Comparison of ENCODE assay signal across 8 cellular contexts in the genomic region with DNA sequence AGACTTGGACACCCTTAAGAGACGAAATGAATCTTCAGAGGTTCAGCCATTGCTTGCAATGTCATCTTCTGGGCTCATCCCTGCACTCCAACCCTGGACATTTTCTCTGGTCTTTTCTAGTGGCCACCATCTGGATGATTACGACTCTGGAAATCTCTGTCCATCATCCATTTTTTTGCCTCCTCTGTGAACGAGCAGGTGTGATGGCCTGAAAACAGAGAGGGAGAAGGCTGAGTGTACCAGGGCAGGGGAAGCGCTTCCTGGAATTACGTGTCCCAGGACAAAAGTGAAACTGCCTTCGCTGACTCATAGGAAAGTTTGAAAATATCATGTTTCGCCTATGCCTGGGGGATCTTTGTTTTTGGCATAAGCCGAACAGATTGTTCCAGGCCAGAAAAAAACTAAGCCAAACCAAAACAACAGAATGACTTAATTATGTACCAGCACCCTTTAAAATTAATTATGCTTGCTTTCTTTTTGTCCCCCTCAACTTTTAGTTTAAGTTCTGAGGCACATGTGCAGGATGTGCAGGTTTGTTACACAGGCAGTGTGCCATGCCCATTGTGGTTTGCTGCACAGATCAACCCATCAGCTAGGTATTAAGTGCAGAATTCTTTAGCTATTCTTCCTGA. TPM values are rescaled to one million over a fixed set of nuclear protein-coding genes. Genes with fewer than 3 reads are reported as not detected.
DNase-seq lines count a peak whose midpoint lies in the region; ATAC-seq and TF ChIP-seq lines count a peak whose summit lies in the region.

No MANE protein-coding gene starts in this region.

- peak overlapping the region; percentile 81 for H3K27ac ChIP-seq in SJSA1
- peak overlapping the region; percentile 50 to 53 for H3K27ac ChIP-seq in mucosa of rectum (ENCODE audit: low read depth in 2 of 2, low read length in 2 of 2)
- H3K27ac ChIP-seq in urinary bladder (ENCODE audit: low read depth) = peak overlapping the region; percentile 76

- DNase-seq in CD1c-positive myeloid dendritic cell (ENCODE audit: extremely low spot score) = peak; percentile 35
- peak; percentile 84 to 94 for DNase-seq in SJSA1 (ENCODE audit: low read depth in 1 of 2, low spot score in 2 of 2)
- DNase-seq in choroid plexus epithelial cell (ENCODE audit: low read depth) = peak; percentile 91
- no peak for DNase-seq in COR-L47 (lab: John Stamatoyannopoulos, UW)
- no peak for DNase-seq in SK-N-DZ (ENCODE audit: low spot score)

- 40% methylated on average over 8 of the region's 8 CpGs for WGBS in urinary bladder

- H3K4me3 ChIP-seq in SJSA1 = no peak overlapping the region
- H3K4me3 ChIP-seq in choroid plexus epithelial cell (ENCODE audit: low read depth, low read length) = peak overlapping the region; percentile 3
- H3K4me3 ChIP-seq in mucosa of rectum (ENCODE audit: low read length in 2 of 2) = no peak overlapping the region
- no peak overlapping the region for H3K4me3 ChIP-seq in urinary bladder (ENCODE audit: low read depth, low read length)

- H3K9ac ChIP-seq in mucosa of rectum (ENCODE audit: low read depth in 1 of 2, low read length in 2 of 2) = peak overlapping the region in 1 of 2 donors; percentile 10

- H3K4me1 ChIP-seq in SJSA1 (replicated peaks) = peaks cover 69% of the 10 kb centered on the region
- H3K4me1 ChIP-seq in mucosa of rectum (ENCODE audit: control insufficient read depth in 2 of 2, insufficient read depth in 2 of 2, low read length in 2 of 2) = peaks cover 0 to 2% of the 10 kb centered on the region in 2 donors
- H3K4me1 ChIP-seq in urinary bladder (ENCODE audit: insufficient read depth) = no peaks in the 10 kb centered on the region

- H3K36me3 ChIP-seq in SJSA1 (no peaks in the 10 kb centered on the region), mucosa of rectum (ENCODE audit: control insufficient read depth in 2 of 2, insufficient read depth in 2 of 2, low read length in 2 of 2) (no peaks in the 10 kb centered on the region), urinary bladder (ENCODE audit: insufficient read depth) (no peaks in the 10 kb centered on the region)

- ATAC-seq in HG02571 (IDR thresholded peaks at IDR 0.05; ENCODE audit: unreplicated experiment) = peak; percentile 42

- H3K9me3 ChIP-seq in SJSA1 (replicated peaks) (no peaks in the 10 kb centered on the region), mucosa of rectum (ENCODE audit: control insufficient read depth in 2 of 2, low read length in 2 of 2) (no peaks in the 10 kb centered on the region)

- TF ChIP-seq CTCF in choroid plexus epithelial cell (conservative IDR thresholded peaks at IDR 0.05; ENCODE audit: low read depth, low read length) = no peak

- H3K27me3 ChIP-seq in SJSA1 (replicated peaks) (no peaks in the 10 kb centered on the region), mucosa of rectum (ENCODE audit: control insufficient read depth in 2 of 2, insufficient read depth in 2 of 2, low read length in 2 of 2) (no peaks in the 10 kb centered on the region)

RNA-seq across cellular contexts. Expression of gene ANKRD33B, which starts 31.9 kb away (rescaled TPM):
- 10.2 and 10.3 TPM in 2 replicates for total RNA-seq in SJSA1 (2014; rRNA removed; shearing (Covaris generic))
- 4.4 TPM for total RNA-seq in urinary bladder
- 4.7 TPM for polyA plus RNA-seq in urinary bladder
- polyA plus RNA-seq in SK-N-DZ (2014; cell fraction: cytosol; rRNA removed) = 0.73 and 0.74 TPM in 2 replicates
- polyA plus RNA-seq in SK-N-DZ (2014; cell fraction: nucleus; rRNA removed) = 0.38 and 0.95 TPM in 2 replicates

Comparison
In these comparisons a context has a peak if more than half of its experiments do, and no peak if none do; other contexts are left out.
1. DNase-seq: peak in CD1c-positive myeloid dendritic cell (single experiment), SJSA1 (2 of 2) and choroid plexus epithelial cell (single experiment); none in COR-L47 (single experiment) and SK-N-DZ (single experiment).
2. Peak in every context shown above with its lines, with median percentiles within 50 percentile points of each other: H3K27ac ChIP-seq.